In genomic region chr2:110807520-110807919, GRCh38 we compare ENCODE assay signal across 18 cellular contexts.
A peak's percentile ranks its signal among the peaks of the same experiment; 100 is the strongest.
DNase-seq lines count a peak whose midpoint lies in the region; ATAC-seq and TF ChIP-seq lines count a peak whose summit lies in the region.
"Had no signal": no experiment of that assay in that cellular context is flagged by ENCODE, and none has a peak within 500 bp of the region (broad histone marks: within the 10 kb centered on the region; RNA-seq: fewer than 3 reads in every experiment).

No MANE protein-coding gene starts in this region.

- H3K4me1 Mint-ChIP-seq in mesothelial cell of epicardium: no peaks in the 10 kb centered on the region
- H3K4me1 Mint-ChIP-seq in CD8-positive, alpha-beta T cell (ENCODE audit: low read depth): peaks cover 16% of the 10 kb centered on the region

- H3K27me3 ChIP-seq in MG63 (no peaks in the 10 kb centered on the region; the same call in none of the 2 replicates), psoas muscle (ENCODE audit: insufficient read depth in 3 of 3, low read length in 2 of 3) (no peaks in the 10 kb centered on the region)
- peaks cover under 1% of the 10 kb centered on the region for H3K27me3 ChIP-seq in CD8-positive, alpha-beta T cell (ENCODE audit: insufficient read depth, low read length)
- H3K27me3 ChIP-seq: sigmoid colon, upper lobe of right lung had no signal

- POLR2A ChIA-PET in CD8-positive, alpha-beta T cell (lab: Charles Lee): no interaction called here

- intact Hi-C loops in psoas muscle (cut with DNase I): no loop called here
- intact Hi-C loops in CD8-positive, alpha-beta T cell (cut with DNase I, micrococcal nuclease): no loop called here

- H3K4me3 Mint-ChIP-seq in mesothelial cell of epicardium: no peak overlapping the region
- H3K4me3 Mint-ChIP-seq in CD8-positive, alpha-beta T cell: no peak overlapping the region
- H3K4me3 Mint-ChIP-seq: stimulated activated naive B cell treated with anti-CD40 and anti-IgM and Interleukin-4, amounts not matched to agents 10 μg/mL and 1 μg/mL and 100 μg/mL, for 72 hours had no signal

- H3K9me3 ChIP-seq in MG63 (peaks cover 2% of the 10 kb centered on the region; the same call in 1 of the 2 replicates), psoas muscle (no peaks in the 10 kb centered on the region)
- no peaks in the 10 kb centered on the region for H3K9me3 ChIP-seq in CD8-positive, alpha-beta T cell (ENCODE audit: low read length)
- H3K9me3 ChIP-seq: sigmoid colon, upper lobe of right lung had no signal

- peaks cover 25% of the 10 kb centered on the region for H3K27me3 Mint-ChIP-seq in mesothelial cell of epicardium (ENCODE audit: low read depth)
- peaks cover 16% of the 10 kb centered on the region for H3K27me3 Mint-ChIP-seq in CD8-positive, alpha-beta T cell (ENCODE audit: low read depth)

- peak overlapping the region; percentile 74 for H3K27ac ChIP-seq in psoas muscle
- no peak overlapping the region for H3K27ac ChIP-seq in CD8-positive, alpha-beta T cell (ENCODE audit: low read depth, low read length)
- H3K27ac ChIP-seq: dorsolateral prefrontal cortex, foreskin keratinocyte, sigmoid colon, upper lobe of right lung had no signal

- peak; percentile 87 to 96 (median 93) for ATAC-seq in psoas muscle
- ATAC-seq in CD8-positive, alpha-beta T cell: no peak
- ATAC-seq: foreskin keratinocyte; stimulated activated naive B cell treated with anti-CD40 and anti-IgM and Interleukin-4, amounts not matched to agents 10 μg/mL and 1 μg/mL and 100 μg/mL, for 72 hours; upper lobe of right lung had no signal

- no peaks in the 10 kb centered on the region for H3K36me3 Mint-ChIP-seq in mesothelial cell of epicardium
- H3K36me3 Mint-ChIP-seq in CD8-positive, alpha-beta T cell: no peaks in the 10 kb centered on the region

- peak; percentile 53 for DNase-seq in Daoy (ENCODE audit: low read depth)
- peak; percentile 80 for DNase-seq in MG63
- DNase-seq in choroid plexus epithelial cell (ENCODE audit: low read depth): peak; percentile 76
- DNase-seq in psoas muscle: peak; percentile 61 to 79
- no peak for DNase-seq in mesothelial cell of epicardium (ENCODE audit: low spot score in 2 of 2, unreplicated experiment in 2 of 2)
- no peak for DNase-seq in SHP77 (lab: John Stamatoyannopoulos, UW)
- DNase-seq in NCI-H1048 (lab: John Stamatoyannopoulos, UW): no peak
- no peak for DNase-seq in CD8-positive, alpha-beta T cell
- DNase-seq: activated CD8-positive, alpha-beta memory T cell treated with anti-CD3 and anti-CD28 coated beads for 24 hours; DND-41; foreskin keratinocyte; NCI-H1436; NCI-H526; sigmoid colon; stimulated activated naive B cell treated with anti-CD40 and anti-IgM and Interleukin-4, amounts not matched to agents 10 μg/mL and 1 μg/mL and 100 μg/mL, for 72 hours; upper lobe of right lung had no signal

- 11 to 12% (median 11%) methylated on average over 12 of the region's 12 CpGs for WGBS in psoas muscle, 3 donors

- no peaks in the 10 kb centered on the region for H3K36me3 ChIP-seq in MG63
- no peaks in the 10 kb centered on the region for H3K36me3 ChIP-seq in psoas muscle (ENCODE audit: insufficient read depth in 1 of 2, low read depth in 1 of 2)
- H3K36me3 ChIP-seq in CD8-positive, alpha-beta T cell (ENCODE audit: insufficient read depth, low read length): no peaks in the 10 kb centered on the region
- H3K36me3 ChIP-seq: sigmoid colon, upper lobe of right lung had no signal

- peaks cover 8% of the 10 kb centered on the region for H3K9me3 Mint-ChIP-seq in mesothelial cell of epicardium
- peaks cover 6% of the 10 kb centered on the region for H3K9me3 Mint-ChIP-seq in CD8-positive, alpha-beta T cell

- H3K27ac Mint-ChIP-seq in mesothelial cell of epicardium: no peak overlapping the region
- no peak overlapping the region for H3K27ac Mint-ChIP-seq in CD8-positive, alpha-beta T cell
- H3K27ac Mint-ChIP-seq: activated T-helper 2 cell treated with anti-CD3 and anti-CD28 coated beads, Interferon-gamma antibody, Interleukin-2, Interleukin-4, amounts not matched to agents 10 μg/mL and 5 μg/mL and 100 μg/mL, durations not matched to agents 14 hours and 24 hours and 36 hours had no signal

- H3K4me1 ChIP-seq in psoas muscle: peaks cover 15% of the 10 kb centered on the region
- peaks cover 4% of the 10 kb centered on the region for H3K4me1 ChIP-seq in CD8-positive, alpha-beta T cell (ENCODE audit: insufficient read depth, low read length)
- H3K4me1 ChIP-seq: foreskin keratinocyte, upper lobe of right lung had no signal

- CTCF ChIA-PET in CD8-positive, alpha-beta T cell (lab: Charles Lee): interaction anchor here (2.0 kb wide), 1 partner anchor 46 kb away, joined by 6 read pairs; no protein-coding TSS in a partner anchor

- H3K4me3 ChIP-seq in MG63 (no peak overlapping the region), choroid plexus epithelial cell (ENCODE audit: low read depth, low read length) (no peak overlapping the region), psoas muscle (no peak overlapping the region)
- H3K4me3 ChIP-seq in CD8-positive, alpha-beta T cell (ENCODE audit: low read depth, low read length): no peak overlapping the region
- H3K4me3 ChIP-seq: dorsolateral prefrontal cortex, sigmoid colon, upper lobe of right lung had no signal

- no peak for TF ChIP-seq CTCF in choroid plexus epithelial cell (conservative IDR thresholded peaks at IDR 0.05; ENCODE audit: low read depth, low read length)
- TF ChIP-seq CTCF in psoas muscle (IDR thresholded peaks at IDR 0.05): no peak
- no peak for TF ChIP-seq CTCF in mesothelial cell of epicardium (IDR thresholded peaks at IDR 0.05; ENCODE audit: unreplicated experiment)
- no peak for TF ChIP-seq CTCF in CD8-positive, alpha-beta T cell (IDR thresholded peaks at IDR 0.05)

Comparison
In these comparisons a context has a peak if more than half of its experiments do, and no peak if none do; other contexts are left out.
1. DNase-seq: peak in Daoy (single experiment), MG63 (single experiment), choroid plexus epithelial cell (single experiment) and psoas muscle (2 of 2); none in mesothelial cell of epicardium (0 of 2), SHP77 (0 of 2), NCI-H1048 (single experiment) and CD8-positive, alpha-beta T cell (0 of 7).